In the genomic region with DNA sequence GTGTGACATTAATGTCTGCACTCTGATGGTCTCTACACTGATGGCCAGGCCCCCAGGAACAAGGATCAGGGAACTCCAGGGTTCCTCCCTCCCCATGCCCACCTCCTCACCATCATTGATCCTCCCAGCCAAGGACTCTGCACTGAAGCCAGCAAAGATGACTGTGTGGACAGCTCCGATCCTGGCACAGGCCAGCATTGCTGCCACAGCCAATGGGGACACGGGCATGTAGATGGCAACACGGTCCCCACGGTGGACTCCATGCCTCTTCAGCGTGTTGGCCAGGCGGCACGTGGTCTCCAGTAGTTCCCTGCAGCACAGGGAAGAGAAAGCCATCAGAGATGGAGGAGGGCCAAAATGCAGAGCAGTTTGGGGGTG, we compare ENCODE assay signal across 1 cellular context.
TF ChIP-seq lines count a peak whose summit lies in the region.

No MANE protein-coding gene starts in this region.

TF ChIP-seq in HepG2, 621 proteins besides CTCF, POLR2A, EP300 and RAD21 (continued from another document and continues in another):
- no peak for TF ChIP-seq ELK4 (CRISPR knock-in tag; IDR thresholded peaks at IDR 0.05; ENCODE audit: borderline replicate concordance)
- TF ChIP-seq ZNF138 (CRISPR knock-in tag; IDR thresholded peaks at IDR 0.05; ENCODE audit: low read depth): no peak
- TF ChIP-seq ZNF879 (CRISPR knock-in tag; IDR thresholded peaks at IDR 0.05): no peak
- TF ChIP-seq ZMYM4 (CRISPR knock-in tag; IDR thresholded peaks at IDR 0.05): no peak
- no peak for TF ChIP-seq SALL1 (CRISPR knock-in tag; IDR thresholded peaks at IDR 0.05)
- no peak for TF ChIP-seq HOXA3 (CRISPR knock-in tag; IDR thresholded peaks at IDR 0.05)
- no peak for TF ChIP-seq KAT7 (CRISPR knock-in tag; IDR thresholded peaks at IDR 0.05; ENCODE audit: borderline replicate concordance)
- TF ChIP-seq ZNF225 (CRISPR knock-in tag; IDR thresholded peaks at IDR 0.05): 0 out of 2 replicates have a peak, but pooled peaks have one; percentile 25
- no peak for TF ChIP-seq ZNF75D (CRISPR knock-in tag; IDR thresholded peaks at IDR 0.05; ENCODE audit: borderline replicate concordance)
- TF ChIP-seq ZNF737 (CRISPR knock-in tag; IDR thresholded peaks at IDR 0.05; ENCODE audit: borderline replicate concordance): no peak
- TF ChIP-seq RBFOX2 (IDR thresholded peaks at IDR 0.05; ENCODE audit: low read depth, low read length): no peak
- TF ChIP-seq ZNF253 (CRISPR knock-in tag; IDR thresholded peaks at IDR 0.05; ENCODE audit: borderline replicate concordance): no peak
- 0 out of 2 replicates have a peak, but pooled peaks have one; percentile 27 for TF ChIP-seq ATAD3A (CRISPR knock-in tag; IDR thresholded peaks at IDR 0.05)
- no peak for TF ChIP-seq STAG1 (CRISPR knock-in tag; IDR thresholded peaks at IDR 0.05)
- no peak for TF ChIP-seq ZNF124 (CRISPR knock-in tag; IDR thresholded peaks at IDR 0.05)
- no peak for TF ChIP-seq NCOA2 (CRISPR knock-in tag; IDR thresholded peaks at IDR 0.05)
- no peak for TF ChIP-seq NKX3-1 (CRISPR knock-in tag; IDR thresholded peaks at IDR 0.05)
- no peak for TF ChIP-seq ZNF724P (CRISPR knock-in tag; IDR thresholded peaks at IDR 0.05; ENCODE audit: borderline replicate concordance)
- no peak for TF ChIP-seq IKZF4 (CRISPR knock-in tag; IDR thresholded peaks at IDR 0.05; ENCODE audit: borderline replicate concordance, low read depth, not compliant biosample characterization)
- TF ChIP-seq STAT6 (CRISPR knock-in tag; IDR thresholded peaks at IDR 0.05; ENCODE audit: borderline replicate concordance): no peak
- no peak for TF ChIP-seq ZNF232 (CRISPR knock-in tag; IDR thresholded peaks at IDR 0.05; ENCODE audit: borderline replicate concordance)
- no peak for TF ChIP-seq ZNF383 (CRISPR knock-in tag; IDR thresholded peaks at IDR 0.05; ENCODE audit: borderline replicate concordance)
- no peak for TF ChIP-seq ZNF605 (CRISPR knock-in tag; IDR thresholded peaks at IDR 0.05)
- TF ChIP-seq SIX1 (CRISPR knock-in tag; IDR thresholded peaks at IDR 0.05; ENCODE audit: borderline replicate concordance): no peak
- TF ChIP-seq, protein P1, sequence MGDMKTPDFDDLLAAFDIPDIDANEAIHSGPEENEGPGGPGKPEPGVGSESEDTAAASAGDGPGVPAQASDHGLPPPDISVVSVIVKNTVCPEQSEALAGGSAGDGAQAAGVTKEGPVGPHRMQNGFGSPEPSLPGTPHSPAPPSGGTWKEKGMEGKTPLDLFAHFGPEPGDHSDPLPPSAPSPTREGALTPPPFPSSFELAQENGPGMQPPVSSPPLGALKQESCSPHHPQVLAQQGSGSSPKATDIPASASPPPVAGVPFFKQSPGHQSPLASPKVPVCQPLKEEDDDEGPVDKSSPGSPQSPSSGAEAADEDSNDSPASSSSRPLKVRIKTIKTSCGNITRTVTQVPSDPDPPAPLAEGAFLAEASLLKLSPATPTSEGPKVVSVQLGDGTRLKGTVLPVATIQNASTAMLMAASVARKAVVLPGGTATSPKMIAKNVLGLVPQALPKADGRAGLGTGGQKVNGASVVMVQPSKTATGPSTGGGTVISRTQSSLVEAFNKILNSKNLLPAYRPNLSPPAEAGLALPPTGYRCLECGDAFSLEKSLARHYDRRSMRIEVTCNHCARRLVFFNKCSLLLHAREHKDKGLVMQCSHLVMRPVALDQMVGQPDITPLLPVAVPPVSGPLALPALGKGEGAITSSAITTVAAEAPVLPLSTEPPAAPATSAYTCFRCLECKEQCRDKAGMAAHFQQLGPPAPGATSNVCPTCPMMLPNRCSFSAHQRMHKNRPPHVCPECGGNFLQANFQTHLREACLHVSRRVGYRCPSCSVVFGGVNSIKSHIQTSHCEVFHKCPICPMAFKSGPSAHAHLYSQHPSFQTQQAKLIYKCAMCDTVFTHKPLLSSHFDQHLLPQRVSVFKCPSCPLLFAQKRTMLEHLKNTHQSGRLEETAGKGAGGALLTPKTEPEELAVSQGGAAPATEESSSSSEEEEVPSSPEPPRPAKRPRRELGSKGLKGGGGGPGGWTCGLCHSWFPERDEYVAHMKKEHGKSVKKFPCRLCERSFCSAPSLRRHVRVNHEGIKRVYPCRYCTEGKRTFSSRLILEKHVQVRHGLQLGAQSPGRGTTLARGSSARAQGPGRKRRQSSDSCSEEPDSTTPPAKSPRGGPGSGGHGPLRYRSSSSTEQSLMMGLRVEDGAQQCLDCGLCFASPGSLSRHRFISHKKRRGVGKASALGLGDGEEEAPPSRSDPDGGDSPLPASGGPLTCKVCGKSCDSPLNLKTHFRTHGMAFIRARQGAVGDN (CRISPR knock-in tag; IDR thresholded peaks at IDR 0.05): peak; percentile 12
- TF ChIP-seq, protein P2, sequence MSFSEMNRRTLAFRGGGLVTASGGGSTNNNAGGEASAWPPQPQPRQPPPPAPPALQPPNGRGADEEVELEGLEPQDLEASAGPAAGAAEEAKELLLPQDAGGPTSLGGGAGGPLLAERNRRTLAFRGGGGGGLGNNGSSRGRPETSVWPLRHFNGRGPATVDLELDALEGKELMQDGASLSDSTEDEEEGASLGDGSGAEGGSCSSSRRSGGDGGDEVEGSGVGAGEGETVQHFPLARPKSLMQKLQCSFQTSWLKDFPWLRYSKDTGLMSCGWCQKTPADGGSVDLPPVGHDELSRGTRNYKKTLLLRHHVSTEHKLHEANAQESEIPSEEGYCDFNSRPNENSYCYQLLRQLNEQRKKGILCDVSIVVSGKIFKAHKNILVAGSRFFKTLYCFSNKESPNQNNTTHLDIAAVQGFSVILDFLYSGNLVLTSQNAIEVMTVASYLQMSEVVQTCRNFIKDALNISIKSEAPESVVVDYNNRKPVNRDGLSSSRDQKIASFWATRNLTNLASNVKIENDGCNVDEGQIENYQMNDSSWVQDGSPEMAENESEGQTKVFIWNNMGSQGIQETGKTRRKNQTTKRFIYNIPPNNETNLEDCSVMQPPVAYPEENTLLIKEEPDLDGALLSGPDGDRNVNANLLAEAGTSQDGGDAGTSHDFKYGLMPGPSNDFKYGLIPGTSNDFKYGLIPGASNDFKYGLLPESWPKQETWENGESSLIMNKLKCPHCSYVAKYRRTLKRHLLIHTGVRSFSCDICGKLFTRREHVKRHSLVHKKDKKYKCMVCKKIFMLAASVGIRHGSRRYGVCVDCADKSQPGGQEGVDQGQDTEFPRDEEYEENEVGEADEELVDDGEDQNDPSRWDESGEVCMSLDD (CRISPR knock-in tag; IDR thresholded peaks at IDR 0.05; ENCODE audit: borderline replicate concordance): no peak
- TF ChIP-seq XBP1 (CRISPR knock-in tag; IDR thresholded peaks at IDR 0.05): no peak
- no peak for TF ChIP-seq ZNF335 (CRISPR knock-in tag; IDR thresholded peaks at IDR 0.05)
- TF ChIP-seq ZNF382 (CRISPR knock-in tag; IDR thresholded peaks at IDR 0.05; ENCODE audit: borderline replicate concordance): no peak
- no peak for TF ChIP-seq ZSCAN31 (CRISPR knock-in tag; IDR thresholded peaks at IDR 0.05; ENCODE audit: low read depth)
- TF ChIP-seq, protein P3, sequence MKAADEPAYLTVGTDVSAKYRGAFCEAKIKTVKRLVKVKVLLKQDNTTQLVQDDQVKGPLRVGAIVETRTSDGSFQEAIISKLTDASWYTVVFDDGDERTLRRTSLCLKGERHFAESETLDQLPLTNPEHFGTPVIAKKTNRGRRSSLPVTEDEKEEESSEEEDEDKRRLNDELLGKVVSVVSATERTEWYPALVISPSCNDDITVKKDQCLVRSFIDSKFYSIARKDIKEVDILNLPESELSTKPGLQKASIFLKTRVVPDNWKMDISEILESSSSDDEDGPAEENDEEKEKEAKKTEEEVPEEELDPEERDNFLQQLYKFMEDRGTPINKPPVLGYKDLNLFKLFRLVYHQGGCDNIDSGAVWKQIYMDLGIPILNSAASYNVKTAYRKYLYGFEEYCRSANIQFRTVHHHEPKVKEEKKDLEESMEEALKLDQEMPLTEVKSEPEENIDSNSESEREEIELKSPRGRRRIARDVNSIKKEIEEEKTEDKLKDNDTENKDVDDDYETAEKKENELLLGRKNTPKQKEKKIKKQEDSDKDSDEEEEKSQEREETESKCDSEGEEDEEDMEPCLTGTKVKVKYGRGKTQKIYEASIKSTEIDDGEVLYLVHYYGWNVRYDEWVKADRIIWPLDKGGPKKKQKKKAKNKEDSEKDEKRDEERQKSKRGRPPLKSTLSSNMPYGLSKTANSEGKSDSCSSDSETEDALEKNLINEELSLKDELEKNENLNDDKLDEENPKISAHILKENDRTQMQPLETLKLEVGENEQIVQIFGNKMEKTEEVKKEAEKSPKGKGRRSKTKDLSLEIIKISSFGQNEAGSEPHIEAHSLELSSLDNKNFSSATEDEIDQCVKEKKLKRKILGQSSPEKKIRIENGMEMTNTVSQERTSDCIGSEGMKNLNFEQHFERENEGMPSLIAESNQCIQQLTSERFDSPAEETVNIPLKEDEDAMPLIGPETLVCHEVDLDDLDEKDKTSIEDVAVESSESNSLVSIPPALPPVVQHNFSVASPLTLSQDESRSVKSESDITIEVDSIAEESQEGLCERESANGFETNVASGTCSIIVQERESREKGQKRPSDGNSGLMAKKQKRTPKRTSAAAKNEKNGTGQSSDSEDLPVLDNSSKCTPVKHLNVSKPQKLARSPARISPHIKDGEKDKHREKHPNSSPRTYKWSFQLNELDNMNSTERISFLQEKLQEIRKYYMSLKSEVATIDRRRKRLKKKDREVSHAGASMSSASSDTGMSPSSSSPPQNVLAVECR (CRISPR knock-in tag; IDR thresholded peaks at IDR 0.05; ENCODE audit: borderline replicate concordance): 0 out of 2 replicates have a peak, but pooled peaks have one; percentile 6
- TF ChIP-seq, protein P4, sequence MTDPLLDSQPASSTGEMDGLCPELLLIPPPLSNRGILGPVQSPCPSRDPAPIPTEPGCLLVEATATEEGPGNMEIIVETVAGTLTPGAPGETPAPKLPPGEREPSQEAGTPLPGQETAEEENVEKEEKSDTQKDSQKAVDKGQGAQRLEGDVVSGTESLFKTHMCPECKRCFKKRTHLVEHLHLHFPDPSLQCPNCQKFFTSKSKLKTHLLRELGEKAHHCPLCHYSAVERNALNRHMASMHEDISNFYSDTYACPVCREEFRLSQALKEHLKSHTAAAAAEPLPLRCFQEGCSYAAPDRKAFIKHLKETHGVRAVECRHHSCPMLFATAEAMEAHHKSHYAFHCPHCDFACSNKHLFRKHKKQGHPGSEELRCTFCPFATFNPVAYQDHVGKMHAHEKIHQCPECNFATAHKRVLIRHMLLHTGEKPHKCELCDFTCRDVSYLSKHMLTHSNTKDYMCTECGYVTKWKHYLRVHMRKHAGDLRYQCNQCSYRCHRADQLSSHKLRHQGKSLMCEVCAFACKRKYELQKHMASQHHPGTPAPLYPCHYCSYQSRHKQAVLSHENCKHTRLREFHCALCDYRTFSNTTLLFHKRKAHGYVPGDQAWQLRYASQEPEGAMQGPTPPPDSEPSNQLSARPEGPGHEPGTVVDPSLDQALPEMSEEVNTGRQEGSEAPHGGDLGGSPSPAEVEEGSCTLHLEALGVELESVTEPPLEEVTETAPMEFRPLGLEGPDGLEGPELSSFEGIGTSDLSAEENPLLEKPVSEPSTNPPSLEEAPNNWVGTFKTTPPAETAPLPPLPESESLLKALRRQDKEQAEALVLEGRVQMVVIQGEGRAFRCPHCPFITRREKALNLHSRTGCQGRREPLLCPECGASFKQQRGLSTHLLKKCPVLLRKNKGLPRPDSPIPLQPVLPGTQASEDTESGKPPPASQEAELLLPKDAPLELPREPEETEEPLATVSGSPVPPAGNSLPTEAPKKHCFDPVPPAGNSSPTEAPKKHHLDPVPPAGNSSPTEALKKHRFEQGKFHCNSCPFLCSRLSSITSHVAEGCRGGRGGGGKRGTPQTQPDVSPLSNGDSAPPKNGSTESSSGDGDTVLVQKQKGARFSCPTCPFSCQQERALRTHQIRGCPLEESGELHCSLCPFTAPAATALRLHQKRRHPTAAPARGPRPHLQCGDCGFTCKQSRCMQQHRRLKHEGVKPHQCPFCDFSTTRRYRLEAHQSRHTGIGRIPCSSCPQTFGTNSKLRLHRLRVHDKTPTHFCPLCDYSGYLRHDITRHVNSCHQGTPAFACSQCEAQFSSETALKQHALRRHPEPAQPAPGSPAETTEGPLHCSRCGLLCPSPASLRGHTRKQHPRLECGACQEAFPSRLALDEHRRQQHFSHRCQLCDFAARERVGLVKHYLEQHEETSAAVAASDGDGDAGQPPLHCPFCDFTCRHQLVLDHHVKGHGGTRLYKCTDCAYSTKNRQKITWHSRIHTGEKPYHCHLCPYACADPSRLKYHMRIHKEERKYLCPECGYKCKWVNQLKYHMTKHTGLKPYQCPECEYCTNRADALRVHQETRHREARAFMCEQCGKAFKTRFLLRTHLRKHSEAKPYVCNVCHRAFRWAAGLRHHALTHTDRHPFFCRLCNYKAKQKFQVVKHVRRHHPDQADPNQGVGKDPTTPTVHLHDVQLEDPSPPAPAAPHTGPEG (CRISPR knock-in tag; IDR thresholded peaks at IDR 0.05): no peak
- no peak for TF ChIP-seq PBX3 (CRISPR knock-in tag; IDR thresholded peaks at IDR 0.05; ENCODE audit: borderline replicate concordance)
- no peak for TF ChIP-seq ZNF441 (CRISPR knock-in tag; IDR thresholded peaks at IDR 0.05; ENCODE audit: borderline replicate concordance)
- no peak for TF ChIP-seq ZNF772 (CRISPR knock-in tag; IDR thresholded peaks at IDR 0.05)
